ENCODE assay signal across 19 cellular contexts in genomic region chr20:38497246-38497645, GRCh38.
"Had no signal": no experiment of that assay in that cellular context is flagged by ENCODE, and none has a peak within 500 bp of the region (broad histone marks: within the 10 kb centered on the region; RNA-seq: fewer than 3 reads in every experiment).

No MANE protein-coding gene starts in this region.

- H3K27me3 ChIP-seq: adrenal gland, gastrocnemius medialis, neutrophil, ovary, right atrium auricular region, upper lobe of left lung had no signal

- H3K27ac ChIP-seq: adrenal gland, gastrocnemius medialis, neutrophil, ovary, prostate gland, right atrium auricular region, upper lobe of left lung had no signal

- H3K4me1 ChIP-seq: adrenal gland, right atrium auricular region, upper lobe of left lung had no signal

- DNase-seq: activated naive CD4-positive, alpha-beta T cell; activated T-cell treated with anti-CD3 and anti-CD28 coated beads, Interleukin-2, amount 50 U/mL, for 1 hour; dermis blood vessel endothelial cell; effector CD8-positive, alpha-beta T cell; gastrocnemius medialis; hypothalamus; left colon; ovary; stimulated activated CD4-positive, alpha-beta T cell treated with anti-CD3 and anti-CD28 coated beads, Interleukin-4, amount 100 ng/mL, for 4 hours; stimulated activated naive CD8-positive, alpha-beta T cell treated with anti-CD3 and anti-CD28 coated beads, Interleukin-15, Interleukin-2, amounts not matched to agents 100 U/mL and 50 U/mL, for 24 hours; T1000; upper lobe of left lung had no signal

- H3K36me3 ChIP-seq: ovary had no signal

- H3K4me3 ChIP-seq: adrenal gland, gastrocnemius medialis, ovary, prostate gland, right atrium auricular region, upper lobe of left lung had no signal

- ATAC-seq: activated T-helper 17 cell treated with anti-CD3 and anti-CD28 coated beads, Interleukin-2, amount 50 U/mL, for 72 hours; esophagus mucosa; gastrocnemius medialis; left colon; stimulated activated naive CD8-positive, alpha-beta T cell treated with anti-CD3 and anti-CD28 coated beads, Interleukin-15, Interleukin-2, amounts not matched to agents 100 U/mL and 50 U/mL, for 24 hours; WTC11 had no signal

- H3K9me3 ChIP-seq: adrenal gland, gastrocnemius medialis, neutrophil, ovary, prostate gland, right atrium auricular region, upper lobe of left lung had no signal
